Comparison of ENCODE assay signal across 8 cellular contexts in genomic region chr2:159209341-159210306, GRCh38.
DNase-seq lines count a peak whose midpoint lies in the region; ATAC-seq and TF ChIP-seq lines count a peak whose summit lies in the region.

No MANE protein-coding gene starts in this region.

- peaks cover 6% of the 10 kb centered on the region for H3K36me3 ChIP-seq in GM06990 (ENCODE audit: control insufficient read depth, insufficient read depth, low read length)
- no peaks in the 10 kb centered on the region for H3K36me3 ChIP-seq in OCI-LY7 (ENCODE audit: insufficient read depth, low read length)

- peak; percentile 74 for ATAC-seq in GM21576 (IDR thresholded peaks at IDR 0.05; ENCODE audit: unreplicated experiment)

- no peaks in the 10 kb centered on the region for H3K4me1 ChIP-seq in OCI-LY7 (ENCODE audit: insufficient read depth, low read length, poor library complexity, severe bottlenecking)

- no TSS peak for BruUV-seq in OCI-LY7 (replicated peaks; lab: Mats Ljungman, UMichigan)

- CTCF ChIA-PET in OCI-LY7 (lab: Charles Lee; ENCODE audit: unreplicated experiment), result no interaction called here

- H4K20me1 ChIP-seq in OCI-LY7 (ENCODE audit: insufficient read depth, low read length), result no peaks in the 10 kb centered on the region

- H3K4me3 ChIP-seq in GM06990 (replicated peaks; ENCODE audit: low read depth, low read length) (no peak overlapping the region), OCI-LY7 (ENCODE audit: low read depth, low read length, poor library complexity, severe bottlenecking) (no peak overlapping the region)

- no peaks in the 10 kb centered on the region for H3K27me3 ChIP-seq in GM06990 (replicated peaks; ENCODE audit: control insufficient read depth, insufficient read depth, low read length)

- POLR2A ChIA-PET in OCI-LY7 (lab: Charles Lee), result interaction anchor here (0.6 to 0.7 kb wide), 4 partner anchors 29 to 1075 kb away, joined by 3 to 4 read pairs (median 4); no protein-coding TSS in a partner anchor

- no peak for TF ChIP-seq CTCF in GM06990 (IDR thresholded peaks at IDR 0.05; ENCODE audit: insufficient read depth, low read length, poor library complexity, severe bottlenecking)
- TF ChIP-seq CTCF in OCI-LY7 (conservative IDR thresholded peaks at IDR 0.05; ENCODE audit: low read length), result no peak

- H3K4me2 ChIP-seq in OCI-LY7 (ENCODE audit: low read length), result no peak overlapping the region

- no peak overlapping the region for H2AFZ ChIP-seq in OCI-LY7 (ENCODE audit: low read length)

- H3K79me2 ChIP-seq in OCI-LY7 (ENCODE audit: insufficient read depth, low read depth, low read length), result no peaks in the 10 kb centered on the region

- no peaks in the 10 kb centered on the region for H3K9me2 ChIP-seq in OCI-LY7 (ENCODE audit: insufficient read depth, low read length)

- intact Hi-C loops in OCI-LY7 (cut with micrococcal nuclease; ENCODE audit: unreplicated experiment), result no loop called here

- peak; percentile 32 for DNase-seq in GM06990 (ENCODE audit: extremely low read depth, insufficient read length)
- peak; percentile 22 for DNase-seq in T-helper 9 cell
- peak; percentile 71 for DNase-seq in mesenteric fat pad (ENCODE audit: low spot score)
- DNase-seq in AML-193 (lab: John Stamatoyannopoulos, UW), result no peak
- no peak for DNase-seq in GM19238 (ENCODE audit: insufficient read length, low spot score)
- DNase-seq in OCI-LY7 (ENCODE audit: low spot score), result no peak
- DNase-seq in C1 segment of cervical spinal cord (lab: John Stamatoyannopoulos, UW), result no peak

- H3K9me3 ChIP-seq in OCI-LY7 (ENCODE audit: low read length), result no peaks in the 10 kb centered on the region

- no peak overlapping the region for H3K27ac ChIP-seq in OCI-LY7 (ENCODE audit: low read depth, low read length, poor library complexity, severe bottlenecking)

Comparison
In these comparisons a context has a peak if more than half of its experiments do, and no peak if none do; other contexts are left out.
1. DNase-seq: peak in GM06990 (single experiment), T-helper 9 cell (single experiment) and mesenteric fat pad (single experiment); none in AML-193 (0 of 2), GM19238 (single experiment), OCI-LY7 (single experiment) and C1 segment of cervical spinal cord (0 of 14).